17 cellular contexts compared by ENCODE assay signal in the genomic region with DNA sequence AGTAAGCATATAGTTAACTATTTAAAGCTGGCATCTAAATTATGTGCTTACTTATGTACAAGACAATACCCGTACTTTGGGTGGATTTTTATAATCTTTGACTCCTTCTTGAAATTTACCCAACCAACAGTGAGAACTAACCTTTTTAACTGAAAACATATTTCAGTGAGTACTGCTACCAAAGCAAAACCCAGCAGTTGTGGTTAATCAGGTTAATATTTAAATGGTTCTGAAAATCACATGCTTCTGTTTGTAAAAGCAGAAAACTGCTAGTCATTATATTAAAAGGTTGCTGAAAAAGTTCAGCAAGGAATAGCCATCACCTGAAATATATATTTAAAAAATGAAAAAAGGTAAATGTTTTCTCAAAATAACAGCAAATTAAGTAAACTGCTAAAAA. TPM values are rescaled to one million over a fixed set of nuclear protein-coding genes. Genes with fewer than 3 reads are reported as not detected.
DNase-seq lines count a peak whose midpoint lies in the region; ATAC-seq, FAIRE-seq and TF ChIP-seq lines count a peak whose summit lies in the region.
"Had no signal": no experiment of that assay in that cellular context is flagged by ENCODE, and none has a peak within 500 bp of the region (broad histone marks: within the 10 kb centered on the region; RNA-seq: fewer than 3 reads in every experiment).

No MANE protein-coding gene starts in this region.

- no peak overlapping the region for H3K9ac ChIP-seq in GM12878 (ENCODE audit: control insufficient read depth, insufficient read depth, low read length)

- H3K4me1 ChIP-seq in GM12878 (ENCODE audit: control insufficient read depth, insufficient read depth, low read length) (peaks cover 18% of the 10 kb centered on the region), left lung (peaks cover 17 to 58% of the 10 kb centered on the region in 2 donors)

- TF ChIP-seq POLR2A in GM12878 (IDR thresholded peaks at IDR 0.05; ENCODE audit: low read depth, low read length): no peak

- intact Hi-C loops in GM12878 (cut with micrococcal nuclease; ENCODE audit: unreplicated experiment): no loop called here
- intact Hi-C loops in left lung (cut with DNase I): no loop called here

- no peaks in the 10 kb centered on the region for H3K27me3 Mint-ChIP-seq in activated T-cell treated with anti-CD3 and anti-CD28 coated beads, Interleukin-2, amount 50 U/mL, for 72 hours (ENCODE audit: low read depth)
- H3K27me3 Mint-ChIP-seq in osteocyte (ENCODE audit: unreplicated experiment): no peaks in the 10 kb centered on the region
- H3K27me3 Mint-ChIP-seq: brain had no signal

- H3K36me3 ChIP-seq in GM12878 (ENCODE audit: control insufficient read depth in 2 of 2, insufficient read depth in 2 of 2, low read length in 1 of 2): peaks cover 8 to 29% of the 10 kb centered on the region in 2 experiments
- peaks cover 0 to 67% of the 10 kb centered on the region in 2 donors for H3K36me3 ChIP-seq in left lung

- peak overlapping the region; percentile 91 for H3K27ac Mint-ChIP-seq in activated T-cell treated with anti-CD3 and anti-CD28 coated beads, Interleukin-2, amount 50 U/mL, for 72 hours
- peak overlapping the region; percentile 76 for H3K27ac Mint-ChIP-seq in stimulated activated effector memory CD8-positive, alpha-beta T cell treated with anti-CD3 and anti-CD28 coated beads, Interleukin-12 subunit alpha, Interleukin-12 subunit beta, amount 100 ng/mL, for 72 hours
- no peak overlapping the region for H3K27ac Mint-ChIP-seq in osteocyte (ENCODE audit: unreplicated experiment)

- CTCF ChIA-PET in GM12878 (lab: Yijun Ruan, JAX): interaction anchor here (0.7 to 1.5 kb wide), 3 partner anchors 14 to 187 kb away, joined by 3 to 4 read pairs (median 3); no protein-coding TSS in a partner anchor

- no peak overlapping the region for H3K4me2 ChIP-seq in GM12878 (ENCODE audit: control insufficient read depth, insufficient read depth)

- TF ChIP-seq RAD21 in GM12878 (IDR thresholded peaks at IDR 0.05; ENCODE audit: insufficient read depth, low read depth, low read length): no peak

- H3K79me2 ChIP-seq in GM12878 (ENCODE audit: control insufficient read depth, insufficient read depth, low read length): peaks cover 71% of the 10 kb centered on the region

- no peak for FAIRE-seq in GM12878 (lab: Jason Lieb, UNC)
- FAIRE-seq: A204.1 had no signal

- no peaks in the 10 kb centered on the region for H3K9me3 ChIP-seq in GM12878 (replicated peaks; ENCODE audit: control insufficient read depth, insufficient read depth, low read length)
- H3K9me3 ChIP-seq in left lung: no peaks in the 10 kb centered on the region

- peaks cover 16 to 65% of the 10 kb centered on the region in 2 donors for H3K36me3 Mint-ChIP-seq in activated T-cell treated with anti-CD3 and anti-CD28 coated beads, Interleukin-2, amount 50 U/mL, for 72 hours (ENCODE audit: insufficient read depth in 2 of 2)
- no peaks in the 10 kb centered on the region for H3K36me3 Mint-ChIP-seq in stimulated activated effector memory CD8-positive, alpha-beta T cell treated with anti-CD3 and anti-CD28 coated beads, Interleukin-12 subunit alpha, Interleukin-12 subunit beta, amount 100 ng/mL, for 72 hours
- peaks cover 38% of the 10 kb centered on the region for H3K36me3 Mint-ChIP-seq in osteocyte (ENCODE audit: unreplicated experiment)

- BruUV-seq in GM12878 (replicated peaks; lab: Mats Ljungman, UMichigan): no TSS peak

- no peak for ATAC-seq in activated T-cell treated with anti-CD3 and anti-CD28 coated beads, Interleukin-2, amount 50 U/mL, for 72 hours (replicated peaks in 1 of 2)
- peak; percentile 45 for ATAC-seq in HG02588 (IDR thresholded peaks at IDR 0.05; ENCODE audit: unreplicated experiment)
- peak; percentile 5; the same call in 1 of the 3 replicates for ATAC-seq in GM12878
- no peak for ATAC-seq in stimulated activated effector memory CD8-positive, alpha-beta T cell treated with anti-CD3 and anti-CD28 coated beads, Interleukin-12 subunit alpha, Interleukin-12 subunit beta, amount 100 ng/mL, for 72 hours
- ATAC-seq in left lung: no peak

- RAD21 ChIA-PET in GM12878 (lab: Charles Lee; ENCODE audit: unreplicated experiment): interaction anchor here (0.6 kb wide), 1 partner anchor 376 kb away, joined by 3 read pairs; no protein-coding TSS in a partner anchor

- H3K27ac ChIP-seq in GM12878 (ENCODE audit: control insufficient read depth, insufficient read depth) (no peak overlapping the region), left lung (no peak overlapping the region)

- H2AFZ ChIP-seq in GM12878 (ENCODE audit: control insufficient read depth, low read depth, low read length): no peak overlapping the region

- H3K4me1 Mint-ChIP-seq in activated T-cell treated with anti-CD3 and anti-CD28 coated beads, Interleukin-2, amount 50 U/mL, for 72 hours (ENCODE audit: low read depth): peaks cover 68% of the 10 kb centered on the region
- H3K4me1 Mint-ChIP-seq in stimulated activated effector memory CD8-positive, alpha-beta T cell treated with anti-CD3 and anti-CD28 coated beads, Interleukin-12 subunit alpha, Interleukin-12 subunit beta, amount 100 ng/mL, for 72 hours: peaks cover 64% of the 10 kb centered on the region
- H3K4me1 Mint-ChIP-seq in osteocyte (ENCODE audit: unreplicated experiment): peaks cover 41% of the 10 kb centered on the region

- 36% methylated on average over 1 of the region's 1 CpG for WGBS in GM12878 (ENCODE audit: insufficient coverage, insufficient replicate concordance, low lambda C conversion rate, missing lambda C conversion rate)

- H3K27me3 ChIP-seq in GM12878 (replicated peaks in 1 of 2; ENCODE audit: control insufficient read depth in 2 of 2, insufficient read depth in 2 of 2, low read length in 1 of 2): no peaks in the 10 kb centered on the region
- H3K27me3 ChIP-seq in left lung: no peaks in the 10 kb centered on the region

- H3K9me3 Mint-ChIP-seq in activated T-cell treated with anti-CD3 and anti-CD28 coated beads, Interleukin-2, amount 50 U/mL, for 72 hours: no peaks in the 10 kb centered on the region
- no peaks in the 10 kb centered on the region for H3K9me3 Mint-ChIP-seq in stimulated activated effector memory CD8-positive, alpha-beta T cell treated with anti-CD3 and anti-CD28 coated beads, Interleukin-12 subunit alpha, Interleukin-12 subunit beta, amount 100 ng/mL, for 72 hours
- no peaks in the 10 kb centered on the region for H3K9me3 Mint-ChIP-seq in osteocyte (ENCODE audit: unreplicated experiment)
- H3K9me3 Mint-ChIP-seq: brain had no signal

- in situ Hi-C loops in GM12878 (cut with MboI): loop anchor here (25.0 kb wide), 1 partner anchor 205 kb away; a partner anchor contains a TSS

- no peak overlapping the region for H3K4me3 Mint-ChIP-seq in activated T-cell treated with anti-CD3 and anti-CD28 coated beads, Interleukin-2, amount 50 U/mL, for 72 hours
- no peak overlapping the region for H3K4me3 Mint-ChIP-seq in stimulated activated effector memory CD8-positive, alpha-beta T cell treated with anti-CD3 and anti-CD28 coated beads, Interleukin-12 subunit alpha, Interleukin-12 subunit beta, amount 100 ng/mL, for 72 hours
- H3K4me3 Mint-ChIP-seq in osteocyte (ENCODE audit: unreplicated experiment): no peak overlapping the region
- H3K4me3 Mint-ChIP-seq: brain had no signal

- TF ChIP-seq CTCF in GM12878 (IDR thresholded peaks at IDR 0.05 in 2 of 3, conservative IDR thresholded peaks at IDR 0.05 in 1 of 3; ENCODE audit: control insufficient read depth in 2 of 3, extremely low read depth in 1 of 3, insufficient read depth in 1 of 3, low read depth in 3 of 3, low read length in 3 of 3) (no peak), osteocyte (IDR thresholded peaks at IDR 0.05) (no peak), left lung (IDR thresholded peaks at IDR 0.05) (no peak)

- SMC1A ChIA-PET in GM12878 (lab: Charles Lee; ENCODE audit: uncharacterized antibody, unreplicated experiment): interaction anchor here (1.0 to 2.4 kb wide), 6 partner anchors 10 to 66 kb away, joined by 3 to 8 read pairs (median 8); a partner anchor contains a TSS

- POLR2A ChIA-PET in GM12878 (lab: Charles Lee): interaction anchor here (0.6 to 1.9 kb wide), 4 partner anchors 10 to 238 kb away, joined by 3 to 5 read pairs (median 3); no protein-coding TSS in a partner anchor

- TF ChIP-seq EP300 in GM12878 (IDR thresholded peaks at IDR 0.05; ENCODE audit: borderline replicate concordance in 1 of 2, control insufficient read depth in 1 of 2, low read depth in 2 of 2, low read length in 2 of 2): no peak

- peaks cover 8% of the 10 kb centered on the region for H4K20me1 ChIP-seq in GM12878 (ENCODE audit: control insufficient read depth, insufficient read depth)

- H3K4me3 ChIP-seq in GM12878 (no peak overlapping the region), left lung (no peak overlapping the region)

- no peak for DNase-seq in activated T-cell treated with anti-CD3 and anti-CD28 coated beads, Interleukin-2, amount 50 U/mL, for 72 hours
- DNase-seq in activated T-cell treated with anti-CD3 and anti-CD28 coated beads, Interleukin-2, amount 50 U/mL, for 48 hours: no peak
- no peak for DNase-seq in GM12878 (ENCODE audit: low read depth, low spot score)
- DNase-seq in stimulated activated effector memory CD8-positive, alpha-beta T cell treated with anti-CD3 and anti-CD28 coated beads, Interleukin-12 subunit alpha, Interleukin-12 subunit beta, amount 100 ng/mL, for 72 hours (ENCODE audit: low spot score in 2 of 2): no peak
- no peak for DNase-seq in globus pallidus (ENCODE audit: low spot score)
- DNase-seq in osteocyte (ENCODE audit: extremely low spot score, unreplicated experiment): no peak
- no peak for DNase-seq in left lung
- DNase-seq: activated CD8-positive, alpha-beta memory T cell treated with anti-CD3 and anti-CD28 coated beads for 24 hours; COR-L47; GDM1; hypothalamus; NCI-H187; NCI-H524 treated with DMSO at 0.1 percent for 48 hours; SW 1271 had no signal

RNA-seq across cellular contexts. Expression of a gene that starts 20.0 kb away (rescaled TPM):
- 100 to 1,000 TPM; 460 to 481 TPM for total RNA-seq in activated T-cell treated with anti-CD3 and anti-CD28 coated beads, Interleukin-2, amount 50 U/mL, for 72 hours
- 344 and 349 TPM in 2 replicates for total RNA-seq in GM12878 (2013; cell fraction: nucleolus; rRNA removed)
- total RNA-seq in GM12878 (2014; rRNA removed) (496 and 526 TPM in 2 replicates), GM12878 (2014; rRNA removed; fragmentation: Illumina TruSeq; extraction: Trizol) (304 and 308 TPM in 2 replicates), GM12878 (2021) (284 and 293 TPM in 2 replicates), osteocyte (239 and 247 TPM in 2 replicates), left lung (100 to 1,000 TPM; 241 to 313 TPM)
- 341 TPM for polyA plus RNA-seq in GM12878 (2011; ENCODE audit: low read depth)
- polyA plus RNA-seq in GM12878 (2011; rRNA removed) (572 and 603 TPM in 2 replicates), GM12878 (2014; fragmentation: Illumina TruSeq; extraction: Trizol) (532 and 673 TPM in 2 replicates), GM12878 (2014; fragmentation: Nextera tagmentation; extraction: Ambion mirVana) (100 to 1,000 TPM; 162 to 186 TPM), GM12878 (2014; rRNA removed) (329 and 344 TPM in 2 replicates), GM12878 (2016; fragmentation: Nextera tagmentation; extraction: Ambion mirVana) (100 to 1,000 TPM; 460 to 472 TPM)
- polyA plus RNA-seq in GM12878 (2011; cell fraction: cytosol; rRNA removed): 397 and 415 TPM in 2 replicates
- polyA plus RNA-seq in GM12878 (2011; cell fraction: nucleus; rRNA removed): 332 and 396 TPM in 2 replicates
- 276 and 301 TPM in 2 replicates for polyA plus RNA-seq in GM12878 (2012)
- polyA minus RNA-seq in GM12878 (2011; rRNA and poly(A)+ RNA removed): 260 and 370 TPM in 2 replicates
- polyA minus RNA-seq in GM12878 (2011; cell fraction: cytosol; rRNA and poly(A)+ RNA removed): 167 and 178 TPM in 2 replicates
- 166 and 308 TPM in 2 replicates for polyA minus RNA-seq in GM12878 (2011; cell fraction: nucleus; rRNA and poly(A)+ RNA removed)

RNA-seq across cellular contexts. Expression of a gene that starts 46.6 kb away (rescaled TPM):
- total RNA-seq in activated T-cell treated with anti-CD3 and anti-CD28 coated beads, Interleukin-2, amount 50 U/mL, for 72 hours: 10 to 100 TPM; 14.8 to 16.8 TPM
- total RNA-seq in GM12878 (2013; cell fraction: nucleolus; rRNA removed): 207 and 208 TPM in 2 replicates
- total RNA-seq in GM12878 (2014; rRNA removed): 18.6 and 24.3 TPM in 2 replicates
- 18.2 and 19.0 TPM in 2 replicates for total RNA-seq in GM12878 (2014; rRNA removed; fragmentation: Illumina TruSeq; extraction: Trizol)
- total RNA-seq in GM12878 (2021): 13.6 and 13.8 TPM in 2 replicates
- polyA plus RNA-seq in GM12878 (2011; ENCODE audit: low read depth): 14.7 TPM
- 14.7 and 15.6 TPM in 2 replicates for polyA plus RNA-seq in GM12878 (2011; rRNA removed)
- 10.8 and 15.1 TPM in 2 replicates for polyA plus RNA-seq in GM12878 (2011; cell fraction: cytosol; rRNA removed)
- polyA plus RNA-seq in GM12878 (2011; cell fraction: nucleus; rRNA removed): 42.7 and 51.3 TPM in 2 replicates
- 15.4 and 23.2 TPM in 2 replicates for polyA plus RNA-seq in GM12878 (2012)
- 12.1 and 16.9 TPM in 2 replicates for polyA plus RNA-seq in GM12878 (2014; fragmentation: Illumina TruSeq; extraction: Trizol)
- 1 to 10 TPM; 3.8 to 6.9 TPM for polyA plus RNA-seq in GM12878 (2014; fragmentation: Nextera tagmentation; extraction: Ambion mirVana)
- 8.5 and 10.4 TPM in 2 replicates for polyA plus RNA-seq in GM12878 (2014; rRNA removed)
- 10 to 100 TPM; 11.9 to 13.0 TPM for polyA plus RNA-seq in GM12878 (2016; fragmentation: Nextera tagmentation; extraction: Ambion mirVana)
- polyA minus RNA-seq in GM12878 (2011; rRNA and poly(A)+ RNA removed): 31.3 and 34.3 TPM in 2 replicates
- 8.3 and 12.8 TPM in 2 replicates for polyA minus RNA-seq in GM12878 (2011; cell fraction: cytosol; rRNA and poly(A)+ RNA removed)
- polyA minus RNA-seq in GM12878 (2011; cell fraction: nucleus; rRNA and poly(A)+ RNA removed): 53.3 and 78.7 TPM in 2 replicates
- total RNA-seq in osteocyte: 26.1 and 27.3 TPM in 2 replicates
- total RNA-seq in left lung: 10 to 100 TPM; 47.6 to 57.0 TPM

Comparison
In these comparisons a context has a peak if more than half of its experiments do, and no peak if none do; other contexts are left out.
1. ATAC-seq: peak in HG02588 (single experiment) and GM12878 (single experiment); none in activated T-cell treated with anti-CD3 and anti-CD28 coated beads, Interleukin-2, amount 50 U/mL, for 72 hours (0 of 2), stimulated activated effector memory CD8-positive, alpha-beta T cell treated with anti-CD3 and anti-CD28 coated beads, Interleukin-12 subunit alpha, Interleukin-12 subunit beta, amount 100 ng/mL, for 72 hours (single experiment) and left lung (single experiment).